ENCODE assay signal across 1 cellular context in the genomic region with DNA sequence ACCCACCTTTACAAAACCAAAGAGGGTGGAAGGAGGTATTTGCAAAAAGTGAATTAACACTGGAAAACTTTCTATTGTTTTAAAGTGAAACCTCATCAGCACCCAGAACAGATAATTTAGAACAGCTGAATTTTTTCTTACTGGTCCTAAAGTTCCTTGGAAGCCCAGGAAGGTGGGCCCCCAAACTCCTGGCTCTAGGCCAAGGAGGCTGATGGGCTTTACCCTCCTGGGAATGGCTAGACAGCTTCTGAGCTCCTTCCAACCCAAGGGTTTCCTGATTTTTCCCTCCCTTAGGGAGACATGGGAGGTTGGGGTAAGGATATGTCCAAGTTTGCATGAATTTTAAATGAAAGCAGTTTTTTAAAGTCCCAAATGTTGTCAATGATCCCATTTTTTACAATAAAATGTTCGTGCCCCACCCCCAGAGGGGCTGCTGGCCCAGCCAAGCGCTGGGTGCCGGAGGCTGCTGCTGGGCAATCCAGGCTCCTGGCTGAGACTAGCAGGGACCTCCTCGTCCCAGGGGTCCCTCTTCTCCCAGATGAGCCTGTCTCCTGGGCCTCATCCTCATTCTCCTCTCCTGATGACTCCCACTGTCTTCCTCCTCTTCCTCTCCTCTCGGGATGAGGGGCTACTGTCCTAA.
A peak's percentile ranks its signal among the peaks of the same experiment; 100 is the strongest.
TF ChIP-seq lines count a peak whose summit lies in the region.

No MANE protein-coding gene starts in this region.

TF ChIP-seq in K562, 482 proteins besides CTCF, POLR2A, EP300 and RAD21 (continued from another document):
- TF ChIP-seq, protein P1, sequence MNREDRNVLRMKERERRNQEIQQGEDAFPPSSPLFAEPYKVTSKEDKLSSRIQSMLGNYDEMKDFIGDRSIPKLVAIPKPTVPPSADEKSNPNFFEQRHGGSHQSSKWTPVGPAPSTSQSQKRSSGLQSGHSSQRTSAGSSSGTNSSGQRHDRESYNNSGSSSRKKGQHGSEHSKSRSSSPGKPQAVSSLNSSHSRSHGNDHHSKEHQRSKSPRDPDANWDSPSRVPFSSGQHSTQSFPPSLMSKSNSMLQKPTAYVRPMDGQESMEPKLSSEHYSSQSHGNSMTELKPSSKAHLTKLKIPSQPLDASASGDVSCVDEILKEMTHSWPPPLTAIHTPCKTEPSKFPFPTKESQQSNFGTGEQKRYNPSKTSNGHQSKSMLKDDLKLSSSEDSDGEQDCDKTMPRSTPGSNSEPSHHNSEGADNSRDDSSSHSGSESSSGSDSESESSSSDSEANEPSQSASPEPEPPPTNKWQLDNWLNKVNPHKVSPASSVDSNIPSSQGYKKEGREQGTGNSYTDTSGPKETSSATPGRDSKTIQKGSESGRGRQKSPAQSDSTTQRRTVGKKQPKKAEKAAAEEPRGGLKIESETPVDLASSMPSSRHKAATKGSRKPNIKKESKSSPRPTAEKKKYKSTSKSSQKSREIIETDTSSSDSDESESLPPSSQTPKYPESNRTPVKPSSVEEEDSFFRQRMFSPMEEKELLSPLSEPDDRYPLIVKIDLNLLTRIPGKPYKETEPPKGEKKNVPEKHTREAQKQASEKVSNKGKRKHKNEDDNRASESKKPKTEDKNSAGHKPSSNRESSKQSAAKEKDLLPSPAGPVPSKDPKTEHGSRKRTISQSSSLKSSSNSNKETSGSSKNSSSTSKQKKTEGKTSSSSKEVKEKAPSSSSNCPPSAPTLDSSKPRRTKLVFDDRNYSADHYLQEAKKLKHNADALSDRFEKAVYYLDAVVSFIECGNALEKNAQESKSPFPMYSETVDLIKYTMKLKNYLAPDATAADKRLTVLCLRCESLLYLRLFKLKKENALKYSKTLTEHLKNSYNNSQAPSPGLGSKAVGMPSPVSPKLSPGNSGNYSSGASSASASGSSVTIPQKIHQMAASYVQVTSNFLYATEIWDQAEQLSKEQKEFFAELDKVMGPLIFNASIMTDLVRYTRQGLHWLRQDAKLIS (CRISPR knock-in tag; IDR thresholded peaks at IDR 0.05), result no peak
- TF ChIP-seq, protein P2, sequence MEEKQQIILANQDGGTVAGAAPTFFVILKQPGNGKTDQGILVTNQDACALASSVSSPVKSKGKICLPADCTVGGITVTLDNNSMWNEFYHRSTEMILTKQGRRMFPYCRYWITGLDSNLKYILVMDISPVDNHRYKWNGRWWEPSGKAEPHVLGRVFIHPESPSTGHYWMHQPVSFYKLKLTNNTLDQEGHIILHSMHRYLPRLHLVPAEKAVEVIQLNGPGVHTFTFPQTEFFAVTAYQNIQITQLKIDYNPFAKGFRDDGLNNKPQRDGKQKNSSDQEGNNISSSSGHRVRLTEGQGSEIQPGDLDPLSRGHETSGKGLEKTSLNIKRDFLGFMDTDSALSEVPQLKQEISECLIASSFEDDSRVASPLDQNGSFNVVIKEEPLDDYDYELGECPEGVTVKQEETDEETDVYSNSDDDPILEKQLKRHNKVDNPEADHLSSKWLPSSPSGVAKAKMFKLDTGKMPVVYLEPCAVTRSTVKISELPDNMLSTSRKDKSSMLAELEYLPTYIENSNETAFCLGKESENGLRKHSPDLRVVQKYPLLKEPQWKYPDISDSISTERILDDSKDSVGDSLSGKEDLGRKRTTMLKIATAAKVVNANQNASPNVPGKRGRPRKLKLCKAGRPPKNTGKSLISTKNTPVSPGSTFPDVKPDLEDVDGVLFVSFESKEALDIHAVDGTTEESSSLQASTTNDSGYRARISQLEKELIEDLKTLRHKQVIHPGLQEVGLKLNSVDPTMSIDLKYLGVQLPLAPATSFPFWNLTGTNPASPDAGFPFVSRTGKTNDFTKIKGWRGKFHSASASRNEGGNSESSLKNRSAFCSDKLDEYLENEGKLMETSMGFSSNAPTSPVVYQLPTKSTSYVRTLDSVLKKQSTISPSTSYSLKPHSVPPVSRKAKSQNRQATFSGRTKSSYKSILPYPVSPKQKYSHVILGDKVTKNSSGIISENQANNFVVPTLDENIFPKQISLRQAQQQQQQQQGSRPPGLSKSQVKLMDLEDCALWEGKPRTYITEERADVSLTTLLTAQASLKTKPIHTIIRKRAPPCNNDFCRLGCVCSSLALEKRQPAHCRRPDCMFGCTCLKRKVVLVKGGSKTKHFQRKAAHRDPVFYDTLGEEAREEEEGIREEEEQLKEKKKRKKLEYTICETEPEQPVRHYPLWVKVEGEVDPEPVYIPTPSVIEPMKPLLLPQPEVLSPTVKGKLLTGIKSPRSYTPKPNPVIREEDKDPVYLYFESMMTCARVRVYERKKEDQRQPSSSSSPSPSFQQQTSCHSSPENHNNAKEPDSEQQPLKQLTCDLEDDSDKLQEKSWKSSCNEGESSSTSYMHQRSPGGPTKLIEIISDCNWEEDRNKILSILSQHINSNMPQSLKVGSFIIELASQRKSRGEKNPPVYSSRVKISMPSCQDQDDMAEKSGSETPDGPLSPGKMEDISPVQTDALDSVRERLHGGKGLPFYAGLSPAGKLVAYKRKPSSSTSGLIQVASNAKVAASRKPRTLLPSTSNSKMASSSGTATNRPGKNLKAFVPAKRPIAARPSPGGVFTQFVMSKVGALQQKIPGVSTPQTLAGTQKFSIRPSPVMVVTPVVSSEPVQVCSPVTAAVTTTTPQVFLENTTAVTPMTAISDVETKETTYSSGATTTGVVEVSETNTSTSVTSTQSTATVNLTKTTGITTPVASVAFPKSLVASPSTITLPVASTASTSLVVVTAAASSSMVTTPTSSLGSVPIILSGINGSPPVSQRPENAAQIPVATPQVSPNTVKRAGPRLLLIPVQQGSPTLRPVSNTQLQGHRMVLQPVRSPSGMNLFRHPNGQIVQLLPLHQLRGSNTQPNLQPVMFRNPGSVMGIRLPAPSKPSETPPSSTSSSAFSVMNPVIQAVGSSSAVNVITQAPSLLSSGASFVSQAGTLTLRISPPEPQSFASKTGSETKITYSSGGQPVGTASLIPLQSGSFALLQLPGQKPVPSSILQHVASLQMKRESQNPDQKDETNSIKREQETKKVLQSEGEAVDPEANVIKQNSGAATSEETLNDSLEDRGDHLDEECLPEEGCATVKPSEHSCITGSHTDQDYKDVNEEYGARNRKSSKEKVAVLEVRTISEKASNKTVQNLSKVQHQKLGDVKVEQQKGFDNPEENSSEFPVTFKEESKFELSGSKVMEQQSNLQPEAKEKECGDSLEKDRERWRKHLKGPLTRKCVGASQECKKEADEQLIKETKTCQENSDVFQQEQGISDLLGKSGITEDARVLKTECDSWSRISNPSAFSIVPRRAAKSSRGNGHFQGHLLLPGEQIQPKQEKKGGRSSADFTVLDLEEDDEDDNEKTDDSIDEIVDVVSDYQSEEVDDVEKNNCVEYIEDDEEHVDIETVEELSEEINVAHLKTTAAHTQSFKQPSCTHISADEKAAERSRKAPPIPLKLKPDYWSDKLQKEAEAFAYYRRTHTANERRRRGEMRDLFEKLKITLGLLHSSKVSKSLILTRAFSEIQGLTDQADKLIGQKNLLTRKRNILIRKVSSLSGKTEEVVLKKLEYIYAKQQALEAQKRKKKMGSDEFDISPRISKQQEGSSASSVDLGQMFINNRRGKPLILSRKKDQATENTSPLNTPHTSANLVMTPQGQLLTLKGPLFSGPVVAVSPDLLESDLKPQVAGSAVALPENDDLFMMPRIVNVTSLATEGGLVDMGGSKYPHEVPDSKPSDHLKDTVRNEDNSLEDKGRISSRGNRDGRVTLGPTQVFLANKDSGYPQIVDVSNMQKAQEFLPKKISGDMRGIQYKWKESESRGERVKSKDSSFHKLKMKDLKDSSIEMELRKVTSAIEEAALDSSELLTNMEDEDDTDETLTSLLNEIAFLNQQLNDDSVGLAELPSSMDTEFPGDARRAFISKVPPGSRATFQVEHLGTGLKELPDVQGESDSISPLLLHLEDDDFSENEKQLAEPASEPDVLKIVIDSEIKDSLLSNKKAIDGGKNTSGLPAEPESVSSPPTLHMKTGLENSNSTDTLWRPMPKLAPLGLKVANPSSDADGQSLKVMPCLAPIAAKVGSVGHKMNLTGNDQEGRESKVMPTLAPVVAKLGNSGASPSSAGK (IDR thresholded peaks at IDR 0.05), result 0 out of 2 replicates have a peak, but pooled peaks have one; percentile 2
- peak; percentile 64 for TF ChIP-seq NFIC (IDR thresholded peaks at IDR 0.05)
TF ChIP-seq in K562: peak in this region for 2.
